In the genomic region with DNA sequence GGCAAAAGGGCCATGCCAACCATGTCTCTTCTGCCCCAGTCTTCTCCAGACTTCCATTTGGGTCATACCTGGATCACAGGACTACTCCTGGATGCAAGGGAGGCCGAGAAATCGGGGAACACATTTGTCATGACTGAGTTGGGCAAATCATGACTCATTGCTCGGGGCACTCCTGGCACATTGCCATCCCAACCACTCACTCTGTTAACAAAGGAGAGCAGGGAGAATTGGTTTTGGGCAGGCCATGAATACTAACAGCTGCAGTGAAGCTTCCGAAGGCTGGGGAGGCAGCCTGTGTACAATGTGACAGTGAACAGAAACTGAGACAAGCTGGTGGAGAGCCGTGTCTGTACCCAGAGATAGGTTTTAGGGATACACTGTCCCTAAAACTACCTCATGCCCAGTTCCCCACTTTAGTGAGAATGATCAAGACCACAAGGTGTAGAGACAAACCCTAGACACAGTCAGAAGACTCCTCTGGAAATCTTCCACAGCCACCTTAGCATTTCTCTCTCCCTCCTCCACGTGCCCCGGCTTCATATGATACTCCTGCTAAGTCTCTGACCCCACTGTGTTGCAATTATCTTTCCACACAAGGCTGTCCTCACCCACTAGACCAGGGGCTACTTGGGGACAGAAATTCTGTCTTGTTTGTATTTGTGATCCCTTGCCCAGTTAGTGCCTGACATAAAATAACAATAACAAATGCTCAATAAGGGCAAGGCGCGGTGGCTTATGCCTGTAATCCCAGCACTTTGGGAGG, we compare ENCODE assay signal across 9 cellular contexts. TPM values are rescaled to one million over a fixed set of nuclear protein-coding genes. Genes with fewer than 3 reads are reported as not detected.
A peak's percentile ranks its signal among the peaks of the same experiment; 100 is the strongest.
DNase-seq lines count a peak whose midpoint lies in the region; TF ChIP-seq lines count a peak whose summit lies in the region.
"Had no signal": no experiment of that assay in that cellular context is flagged by ENCODE, and none has a peak within 500 bp of the region (broad histone marks: within the 10 kb centered on the region; RNA-seq: fewer than 3 reads in every experiment).

No MANE protein-coding gene starts in this region.

- H2AK5ac ChIP-seq in mesendoderm (ENCODE audit: low read length) (no peak overlapping the region), neuronal stem cell (ENCODE audit: low read depth, low read length) (no peak overlapping the region)

- H2BK15ac ChIP-seq in mesendoderm (replicated peaks; ENCODE audit: low read depth) (no peak overlapping the region), neuronal stem cell (ENCODE audit: low read length) (no peak overlapping the region)

- WGBS in transverse colon (ENCODE audit: low coverage in 1 of 2), 2 donors, result 68 to 89% methylated on average over 4 to 9 of the region's 9 CpGs
- WGBS in mesendoderm (ENCODE audit: extremely low coverage, insufficient coverage, low lambda C conversion rate), result no CpG with 5 or more reads among the region's 9 CpGs
- no CpG with 5 or more reads among the region's 9 CpGs for WGBS in neuronal stem cell (ENCODE audit: extremely low coverage in 2 of 2, insufficient read length in 2 of 2, insufficient replicate concordance in 1 of 2), 2 donors

- BruUV-seq in PC-9 (replicated peaks; lab: Mats Ljungman, UMichigan), result no TSS peak

- no peaks in the 10 kb centered on the region for H3K9me2 ChIP-seq in PC-9 (ENCODE audit: insufficient read depth)

- no peak overlapping the region for H3K56ac ChIP-seq in mesendoderm (ENCODE audit: low read length)

- no peak for TF ChIP-seq EP300 in transverse colon (IDR thresholded peaks at IDR 0.05; ENCODE audit: low read depth)

- no peak overlapping the region for H2AFZ ChIP-seq in PC-9
- no peak overlapping the region for H2AFZ ChIP-seq in fibroblast of lung (ENCODE audit: low read length)
- H2AFZ ChIP-seq in neuronal stem cell (ENCODE audit: low read length), result no peak overlapping the region

- H3K14ac ChIP-seq in neuronal stem cell (ENCODE audit: low read length), result no peak overlapping the region

- no peaks in the 10 kb centered on the region for H3K79me2 ChIP-seq in PC-9 (ENCODE audit: low read depth)
- no peaks in the 10 kb centered on the region for H3K79me2 ChIP-seq in fibroblast of lung (ENCODE audit: control insufficient read depth, insufficient read depth, low read length)
- no peaks in the 10 kb centered on the region for H3K79me2 ChIP-seq in mesendoderm (ENCODE audit: control insufficient read depth, insufficient read depth, low read length)

- no peak overlapping the region for H2BK5ac ChIP-seq in mesendoderm (ENCODE audit: low read length)
- no peak overlapping the region for H2BK5ac ChIP-seq in neuronal stem cell (ENCODE audit: low read length)

- in situ Hi-C loops in transverse colon (cut with MboI; ENCODE audit: low pct_ligation_motif_present in 1 of 4, low pct_unique_long_range_greater_than_20kb in 1 of 4, low sequenced_read_pairs in 3 of 4), result no loop called here

- no peak overlapping the region for H3K9ac ChIP-seq in fibroblast of lung (ENCODE audit: insufficient read depth, low read length)
- H3K9ac ChIP-seq in mesendoderm (ENCODE audit: low read length), result no peak overlapping the region
- H3K9ac ChIP-seq in neuronal stem cell (ENCODE audit: low read depth, low read length, poor library complexity), result no peak overlapping the region

- H3K23ac ChIP-seq in mesendoderm (ENCODE audit: low read length) (no peak overlapping the region), neuronal stem cell (ENCODE audit: low read depth, low read length, poor library complexity) (no peak overlapping the region)

- peak overlapping the region; percentile 71 for H3K4me2 ChIP-seq in PC-9
- no peak overlapping the region for H3K4me2 ChIP-seq in fibroblast of lung (ENCODE audit: extremely low read depth, insufficient read depth, low read length)
- H3K4me2 ChIP-seq in mesendoderm (ENCODE audit: low read length), result no peak overlapping the region
- no peak overlapping the region for H3K4me2 ChIP-seq in neuronal stem cell (ENCODE audit: insufficient read depth, low read length, poor library complexity, severe bottlenecking)

- DNase-seq in NOMO-1 treated with DMSO at 0.1 percent for 48 hours (lab: John Stamatoyannopoulos, UW; ENCODE audit: unreplicated experiment) (peak; percentile 42), NOMO-1 (lab: John Stamatoyannopoulos, UW; ENCODE audit: unreplicated experiment in 2 of 2) (no peak), PC-9 (peak; percentile 82 to 88), fibroblast of lung (ENCODE audit: low read depth in 2 of 2) (peak; percentile 59 to 64), transverse colon (peak; percentile 15), mesendoderm (no peak), neuronal stem cell (ENCODE audit: low spot score) (no peak), NCI-H2171 treated with DMSO at 0.1 percent for 48 hours (lab: John Stamatoyannopoulos, UW) (no peak)
- DNase-seq: midbrain had no signal

- no peaks in the 10 kb centered on the region for H4K20me1 ChIP-seq in PC-9 (ENCODE audit: insufficient read depth)
- no peaks in the 10 kb centered on the region for H4K20me1 ChIP-seq in fibroblast of lung (ENCODE audit: control insufficient read depth, extremely low read depth, insufficient read depth, low read length)

- TF ChIP-seq POLR2A in transverse colon (IDR thresholded peaks at IDR 0.05), result no peak

- H3K27ac ChIP-seq in PC-9, result peak overlapping the region; percentile 47
- H3K27ac ChIP-seq in fibroblast of lung (ENCODE audit: insufficient read depth, low read length), result no peak overlapping the region
- H3K27ac ChIP-seq in transverse colon, result no peak overlapping the region
- no peak overlapping the region for H3K27ac ChIP-seq in mesendoderm (ENCODE audit: low read depth, low read length)
- no peak overlapping the region for H3K27ac ChIP-seq in neuronal stem cell (replicated peaks; ENCODE audit: low read length)

- H4K5ac ChIP-seq in mesendoderm (ENCODE audit: low read length), result no peak overlapping the region

- H3K4me1 ChIP-seq in PC-9 (replicated peaks; ENCODE audit: insufficient read depth) (peaks cover 42% of the 10 kb centered on the region), fibroblast of lung (ENCODE audit: control insufficient read depth, extremely low read depth, insufficient read depth, low read length) (no peaks in the 10 kb centered on the region), transverse colon (peaks cover 0 to 2% (median under 1%) of the 10 kb centered on the region in 4 donors), mesendoderm (ENCODE audit: control insufficient read depth, low read depth, low read length) (no peaks in the 10 kb centered on the region), neuronal stem cell (ENCODE audit: control insufficient read depth in 2 of 2, insufficient read depth in 1 of 2, low read depth in 1 of 2, low read length in 2 of 2) (peaks cover 0 to 2% of the 10 kb centered on the region in 2 donors)

- H3K18ac ChIP-seq in mesendoderm (ENCODE audit: low read length) (no peak overlapping the region), neuronal stem cell (ENCODE audit: low read length) (no peak overlapping the region)

- intact Hi-C loops in PC-9 (cut with micrococcal nuclease; ENCODE audit: unreplicated experiment) (no loop called here), transverse colon (cut with DNase I; ENCODE audit: low total_unique reads) (no loop called here)

- H2BK120ac ChIP-seq in mesendoderm (ENCODE audit: low read depth, low read length), result no peak overlapping the region
- H2BK120ac ChIP-seq in neuronal stem cell (ENCODE audit: low read depth, low read length), result no peak overlapping the region

- H3K36me3 ChIP-seq in PC-9 (ENCODE audit: low read depth) (no peaks in the 10 kb centered on the region), fibroblast of lung (ENCODE audit: control insufficient read depth, insufficient read depth, low read length) (no peaks in the 10 kb centered on the region), transverse colon (no peaks in the 10 kb centered on the region), mesendoderm (ENCODE audit: control insufficient read depth, insufficient read depth, low read length) (no peaks in the 10 kb centered on the region), neuronal stem cell (replicated peaks in 1 of 2; ENCODE audit: control insufficient read depth in 2 of 2, insufficient read depth in 2 of 2, low read length in 2 of 2) (no peaks in the 10 kb centered on the region)

- H3K4me3 ChIP-seq in PC-9, result peak overlapping the region; percentile 21; the same call in 1 of the 2 replicates
- H3K4me3 ChIP-seq in fibroblast of lung (replicated peaks in 1 of 4; ENCODE audit: control extremely low read depth in 1 of 4, insufficient read depth in 1 of 4, low read depth in 3 of 4, low read length in 4 of 4), result no peak overlapping the region
- H3K4me3 ChIP-seq in transverse colon, result no peak overlapping the region
- no peak overlapping the region for H3K4me3 ChIP-seq in mesendoderm (ENCODE audit: low read length)
- no peak overlapping the region for H3K4me3 ChIP-seq in neuronal stem cell (ENCODE audit: low read length in 2 of 2)

- no peak for TF ChIP-seq CTCF in PC-9 (conservative IDR thresholded peaks at IDR 0.05)
- no peak for TF ChIP-seq CTCF in fibroblast of lung (conservative IDR thresholded peaks at IDR 0.05 in 1 of 2, IDR thresholded peaks at IDR 0.05 in 1 of 2; ENCODE audit: low read depth in 1 of 2, low read length in 2 of 2)
- no peak for TF ChIP-seq CTCF in transverse colon (IDR thresholded peaks at IDR 0.05)

- H4K91ac ChIP-seq in neuronal stem cell (ENCODE audit: low read depth, low read length, poor library complexity), result no peak overlapping the region

- no peaks in the 10 kb centered on the region for H3K27me3 ChIP-seq in PC-9 (ENCODE audit: insufficient read depth, low read depth)
- H3K27me3 ChIP-seq in fibroblast of lung (ENCODE audit: control insufficient read depth, insufficient read depth, low read length), result no peaks in the 10 kb centered on the region
- H3K27me3 ChIP-seq in transverse colon, result no peaks in the 10 kb centered on the region
- H3K27me3 ChIP-seq in mesendoderm (ENCODE audit: insufficient read depth, low read length, poor library complexity), result no peaks in the 10 kb centered on the region
- peaks cover 0 to 45% (median 0%) of the 10 kb centered on the region in 3 experiments for H3K27me3 ChIP-seq in neuronal stem cell (ENCODE audit: control insufficient read depth in 3 of 3, insufficient read depth in 3 of 3, low read depth in 1 of 3, low read length in 3 of 3)

- CTCF ChIA-PET in PC-9 (lab: Charles Lee), result no interaction called here

- H3K9me3 ChIP-seq in PC-9 (ENCODE audit: insufficient read depth, low read depth) (no peaks in the 10 kb centered on the region), fibroblast of lung (ENCODE audit: control insufficient read depth, insufficient read depth, low read depth, low read length) (no peaks in the 10 kb centered on the region), transverse colon (no peaks in the 10 kb centered on the region), neuronal stem cell (replicated peaks in 1 of 2; ENCODE audit: control insufficient read depth in 2 of 2, insufficient read depth in 1 of 2, low read depth in 1 of 2, low read length in 2 of 2) (no peaks in the 10 kb centered on the region)

- POLR2A ChIA-PET in PC-9 (lab: Charles Lee; ENCODE audit: unreplicated experiment), result interaction anchor here (0.7 kb wide), 1 partner anchor 12 kb away, joined by 4 read pairs; no protein-coding TSS in a partner anchor

- no peak overlapping the region for H3K4ac ChIP-seq in mesendoderm (ENCODE audit: low read depth, low read length)
- H3K4ac ChIP-seq in neuronal stem cell (ENCODE audit: low read length), result no peak overlapping the region

- no peaks in the 10 kb centered on the region for H3K79me1 ChIP-seq in mesendoderm (ENCODE audit: low read length)
- H3K79me1 ChIP-seq in neuronal stem cell (ENCODE audit: low read depth, low read length), result no peaks in the 10 kb centered on the region

- H4K8ac ChIP-seq in mesendoderm (ENCODE audit: low read depth, low read length), result no peak overlapping the region
- H4K8ac ChIP-seq in neuronal stem cell (ENCODE audit: low read depth, low read length), result no peak overlapping the region

- no peak overlapping the region for H2BK12ac ChIP-seq in neuronal stem cell (ENCODE audit: low read length)

- peaks cover 16% of the 10 kb centered on the region; the same call in 1 of the 2 replicates for H3F3A ChIP-seq in PC-9 (ENCODE audit: insufficient read depth, low read depth)

RNA-seq across cellular contexts. Expression of a gene that starts 10.5 kb away (rescaled TPM):
- total RNA-seq in PC-9 (2021), result 74.3 and 75.3 TPM in 2 replicates
- total RNA-seq in fibroblast of lung, result 2.1 and 5.4 TPM in 2 replicates
- polyA plus RNA-seq in fibroblast of lung, result 6.9 and 23.9 TPM in 2 replicates
- polyA plus RNA-seq in fibroblast of lung (2012), result 6.2 and 20.5 TPM in 2 replicates
- 6.6 and 7.3 TPM in 2 replicates for polyA minus RNA-seq in fibroblast of lung (ENCODE audit: low replicate concordance)
- 10 to 100 TPM in 2 of 4 donors, 1 to 10 TPM in 2; 1.4 to 15.3 (median 8.6) TPM for total RNA-seq in transverse colon
- polyA plus RNA-seq in mesendoderm (2013, experiment 1 of 2), result 65.1 TPM
- 67.5 TPM for polyA plus RNA-seq in mesendoderm (2013, experiment 2 of 2)
- 55.5 TPM for polyA plus RNA-seq in neuronal stem cell (2013, experiment 1 of 2)
- 55.2 TPM for polyA plus RNA-seq in neuronal stem cell (2013, experiment 2 of 2)

RNA-seq across cellular contexts. Expression of a gene that starts 41.7 kb away (rescaled TPM):
- total RNA-seq in PC-9 (2021), result 8.2 and 11.0 TPM in 2 replicates
- total RNA-seq in fibroblast of lung, result 8.6 and 9.5 TPM in 2 replicates
- polyA plus RNA-seq in fibroblast of lung, result 2.2 TPM in 2 replicates
- polyA plus RNA-seq in fibroblast of lung (2012), result 1.4 and 2.1 TPM in 2 replicates
- polyA minus RNA-seq in fibroblast of lung (ENCODE audit: low replicate concordance), result 6.4 and 13.5 TPM in 2 replicates
- 10 to 100 TPM; 13.3 to 35.4 (median 25.1) TPM for total RNA-seq in transverse colon
- polyA plus RNA-seq in mesendoderm (2013, experiment 1 of 2), result 5.7 TPM
- polyA plus RNA-seq in mesendoderm (2013, experiment 2 of 2), result 5.5 TPM
- 6.6 TPM for polyA plus RNA-seq in neuronal stem cell (2013, experiment 1 of 2)
- 6.6 TPM for polyA plus RNA-seq in neuronal stem cell (2013, experiment 2 of 2)

Comparison
In these comparisons a context has a peak if more than half of its experiments do, and no peak if none do; other contexts are left out.
1. DNase-seq: peak in NOMO-1 treated with DMSO at 0.1 percent for 48 hours (single experiment), PC-9 (2 of 2), fibroblast of lung (2 of 2) and transverse colon (single experiment); none in NOMO-1 (0 of 2), mesendoderm (single experiment), neuronal stem cell (single experiment) and NCI-H2171 treated with DMSO at 0.1 percent for 48 hours (single experiment).